ENCODE assay signal across 17 cellular contexts in the genomic region with DNA sequence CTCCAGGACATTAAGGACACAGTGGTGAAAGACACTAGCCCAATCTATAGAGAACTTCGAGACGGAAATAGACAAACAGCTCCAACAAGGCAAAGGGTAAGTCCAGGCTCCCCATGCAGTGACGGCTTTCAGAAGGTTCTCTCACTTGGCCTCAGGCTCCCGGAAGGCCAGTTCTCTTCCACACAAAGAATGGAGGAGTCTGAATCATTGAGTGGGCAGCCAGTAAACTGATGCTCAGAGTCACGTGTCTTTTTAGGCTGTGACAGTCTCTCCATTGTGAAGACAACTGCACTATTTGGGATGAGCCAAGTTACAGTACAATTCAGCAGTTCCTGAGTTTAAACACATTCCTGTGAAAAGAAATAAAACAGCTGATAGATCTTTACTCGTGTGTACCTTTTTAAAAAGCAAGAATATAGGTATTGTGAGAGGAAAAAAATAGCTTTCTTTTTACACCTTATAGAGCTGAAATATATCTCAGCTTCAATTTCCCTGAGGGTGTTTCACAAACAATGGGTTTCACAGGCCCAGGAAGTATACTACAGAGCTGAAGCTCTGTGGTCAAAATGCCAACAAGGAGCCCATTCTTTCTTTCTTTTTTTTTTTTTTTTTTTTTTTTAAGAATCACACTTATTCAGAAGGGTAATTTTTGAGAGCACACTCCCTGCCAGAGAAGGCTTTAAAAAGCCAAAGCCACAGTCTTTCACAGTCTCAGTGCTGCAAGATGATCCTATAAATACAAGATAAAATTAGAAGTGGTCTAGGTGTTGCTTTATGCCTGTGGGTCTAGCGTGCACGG.
DNase-seq lines count a peak whose midpoint lies in the region; ATAC-seq and TF ChIP-seq lines count a peak whose summit lies in the region.
"Had no signal": no experiment of that assay in that cellular context is flagged by ENCODE, and none has a peak within 500 bp of the region (broad histone marks: within the 10 kb centered on the region; RNA-seq: fewer than 3 reads in every experiment).

No MANE protein-coding gene starts in this region.

- TF ChIP-seq CTCF in hepatocyte (IDR thresholded peaks at IDR 0.05; ENCODE audit: poor library complexity): no peak
- no peak for TF ChIP-seq CTCF in chondrocyte (IDR thresholded peaks at IDR 0.05)
- TF ChIP-seq CTCF in adrenal gland (IDR thresholded peaks at IDR 0.05): no peak

- peak; percentile 36 for ATAC-seq in GM21786 (IDR thresholded peaks at IDR 0.05; ENCODE audit: unreplicated experiment)
- ATAC-seq: naive thymus-derived CD8-positive, alpha-beta T cell; SK-N-SH treated with all-trans-retinoic acid at 6 μM for 48 hours had no signal

- H3K4me3 Mint-ChIP-seq in chondrocyte (ENCODE audit: unreplicated experiment): no peak overlapping the region
- H3K4me3 Mint-ChIP-seq: naive thymus-derived CD8-positive, alpha-beta T cell had no signal

- H3K27me3 ChIP-seq in hepatocyte: no peaks in the 10 kb centered on the region
- no peaks in the 10 kb centered on the region for H3K27me3 ChIP-seq in adrenal gland
- H3K27me3 ChIP-seq: BE2C, esophagus muscularis mucosa had no signal

- H3K27ac Mint-ChIP-seq in chondrocyte (ENCODE audit: unreplicated experiment): no peak overlapping the region

- H3K4me3 ChIP-seq in hepatocyte (no peak overlapping the region), adrenal gland (no peak overlapping the region)
- H3K4me3 ChIP-seq: esophagus muscularis mucosa had no signal

- no peaks in the 10 kb centered on the region for H4K20me1 ChIP-seq in hepatocyte (ENCODE audit: insufficient read depth, poor library complexity, severe bottlenecking)

- peaks cover 3% of the 10 kb centered on the region for H3K9me3 Mint-ChIP-seq in chondrocyte (ENCODE audit: low read depth)

- H2AFZ ChIP-seq in hepatocyte: no peak overlapping the region

- TF ChIP-seq POLR2A in adrenal gland (IDR thresholded peaks at IDR 0.05): no peak

- H3K4me1 ChIP-seq in hepatocyte (ENCODE audit: insufficient read depth) (peaks cover 9% of the 10 kb centered on the region), adrenal gland (replicated peaks in 1 of 2) (no peaks in the 10 kb centered on the region)
- H3K4me1 ChIP-seq: BE2C, esophagus muscularis mucosa had no signal

- H3K9me3 ChIP-seq in hepatocyte (ENCODE audit: low read depth) (no peaks in the 10 kb centered on the region), adrenal gland (replicated peaks in 1 of 3) (no peaks in the 10 kb centered on the region)
- H3K9me3 ChIP-seq: BE2C, esophagus muscularis mucosa had no signal

- no peaks in the 10 kb centered on the region for H3K4me1 Mint-ChIP-seq in chondrocyte (ENCODE audit: low read depth)
- H3K4me1 Mint-ChIP-seq: naive thymus-derived CD8-positive, alpha-beta T cell had no signal

- H3K27ac ChIP-seq in hepatocyte (peak overlapping the region; percentile 34), adrenal gland (no peak overlapping the region)
- H3K27ac ChIP-seq: esophagus muscularis mucosa had no signal

- H3K27me3 Mint-ChIP-seq in chondrocyte (ENCODE audit: low read depth): no peaks in the 10 kb centered on the region

- intact Hi-C loops in adrenal gland (cut with DNase I): no loop called here

- H3K36me3 ChIP-seq in hepatocyte (replicated peaks; ENCODE audit: insufficient read depth, low read depth) (no peaks in the 10 kb centered on the region), adrenal gland (replicated peaks in 1 of 2) (no peaks in the 10 kb centered on the region)
- H3K36me3 ChIP-seq: BE2C, esophagus muscularis mucosa had no signal

- H3K9me2 ChIP-seq in hepatocyte (replicated peaks; ENCODE audit: insufficient read depth): no peaks in the 10 kb centered on the region

- no peaks in the 10 kb centered on the region for H3K36me3 Mint-ChIP-seq in chondrocyte (ENCODE audit: low read depth)
- H3K36me3 Mint-ChIP-seq: naive thymus-derived CD8-positive, alpha-beta T cell had no signal

- 62% methylated on average over 8 of the region's 8 CpGs for WGBS in hepatocyte (ENCODE audit: low lambda C conversion rate, missing lambda C conversion rate)
- WGBS in adrenal gland, 4 donors: 73 to 85% (median 78%) methylated on average over 8 of the region's 8 CpGs

- no peaks in the 10 kb centered on the region for H3K79me2 ChIP-seq in hepatocyte

- DNase-seq in SW480 (ENCODE audit: low spot score): peak; percentile 44
- no peak for DNase-seq in hepatocyte (ENCODE audit: low spot score)
- peak; percentile 97 for DNase-seq in pons (ENCODE audit: low spot score)
- no peak for DNase-seq in activated naive CD4-positive, alpha-beta T cell (lab: John Stamatoyannopoulos, UW)
- no peak for DNase-seq in chondrocyte (ENCODE audit: low spot score)
- DNase-seq in adrenal gland: no peak
- DNase-seq in mesenteric fat pad (ENCODE audit: low spot score): no peak
- DNase-seq: activated CD4-positive, alpha-beta T cell treated with anti-CD3 and anti-CD28 coated beads for 1 hour; activated T-cell treated with anti-CD3 and anti-CD28 coated beads, Interleukin-2, amount 50 U/mL, for 48 hours; BE2C; GF-D8; naive thymus-derived CD8-positive, alpha-beta T cell; NCI-H1105 treated with DMSO at 0.1 percent for 48 hours; stimulated activated CD4-positive, alpha-beta T cell treated with anti-CD3 and anti-CD28 coated beads, Interleukin-15, amount 100 ng/mL, for 24 hours had no signal

- H3K4me2 ChIP-seq in hepatocyte: no peak overlapping the region

Comparison
In these comparisons a context has a peak if more than half of its experiments do, and no peak if none do; other contexts are left out.
1. DNase-seq: peak in SW480 (single experiment) and pons (single experiment); none in hepatocyte (single experiment), activated naive CD4-positive, alpha-beta T cell (0 of 4), chondrocyte (single experiment), adrenal gland (0 of 7) and mesenteric fat pad (single experiment).